ENCODE assay signal across 1 cellular context in genomic region chr7:131071786-131072504, GRCh38.
TF ChIP-seq lines count a peak whose summit lies in the region.

No MANE protein-coding gene starts in this region.

TF ChIP-seq in SK-N-SH, 30 proteins besides CTCF, POLR2A, EP300 and RAD21 (continued from another document):
- TF ChIP-seq, protein P1, sequence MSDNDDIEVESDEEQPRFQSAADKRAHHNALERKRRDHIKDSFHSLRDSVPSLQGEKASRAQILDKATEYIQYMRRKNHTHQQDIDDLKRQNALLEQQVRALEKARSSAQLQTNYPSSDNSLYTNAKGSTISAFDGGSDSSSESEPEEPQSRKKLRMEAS (IDR thresholded peaks at IDR 0.05; ENCODE audit: low read depth): peak; percentile 50; the same call in 1 of the 2 replicates
- TF ChIP-seq RCOR1 (IDR thresholded peaks at IDR 0.05; ENCODE audit: low read length) (0 out of 2 replicates have a peak, but pooled peaks have one; percentile 23), MXI1 (IDR thresholded peaks at IDR 0.05; ENCODE audit: low read depth, low read length) (no peak), JUND (IDR thresholded peaks at IDR 0.05) (no peak), MEF2A (IDR thresholded peaks at IDR 0.05; ENCODE audit: borderline replicate concordance, low read depth) (no peak), TCF12 (IDR thresholded peaks at IDR 0.05) (no peak), SIN3A (IDR thresholded peaks at IDR 0.05; ENCODE audit: borderline replicate concordance, low read depth, low read length) (no peak), RXRA (IDR thresholded peaks at IDR 0.05; ENCODE audit: borderline replicate concordance, low read depth) (no peak), FOXJ3 (CRISPR knock-in tag; IDR thresholded peaks at IDR 0.05) (no peak), GABPA (IDR thresholded peaks at IDR 0.05; ENCODE audit: low read depth) (no peak)
- TF ChIP-seq, protein P2, sequence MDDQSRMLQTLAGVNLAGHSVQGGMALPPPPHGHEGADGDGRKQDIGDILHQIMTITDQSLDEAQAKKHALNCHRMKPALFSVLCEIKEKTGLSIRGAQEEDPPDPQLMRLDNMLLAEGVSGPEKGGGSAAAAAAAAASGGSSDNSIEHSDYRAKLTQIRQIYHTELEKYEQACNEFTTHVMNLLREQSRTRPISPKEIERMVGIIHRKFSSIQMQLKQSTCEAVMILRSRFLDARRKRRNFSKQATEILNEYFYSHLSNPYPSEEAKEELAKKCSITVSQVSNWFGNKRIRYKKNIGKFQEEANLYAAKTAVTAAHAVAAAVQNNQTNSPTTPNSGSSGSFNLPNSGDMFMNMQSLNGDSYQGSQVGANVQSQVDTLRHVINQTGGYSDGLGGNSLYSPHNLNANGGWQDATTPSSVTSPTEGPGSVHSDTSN (IDR thresholded peaks at IDR 0.05): no peak
